In genomic region chr19:49147923-49148682, GRCh38 we compare ENCODE assay signal across 10 cellular contexts. TPM values are rescaled to one million over a fixed set of nuclear protein-coding genes. Genes with fewer than 3 reads are reported as not detected.
DNase-seq lines count a peak whose midpoint lies in the region; ATAC-seq, FAIRE-seq and TF ChIP-seq lines count a peak whose summit lies in the region.
"Had no signal": no experiment of that assay in that cellular context is flagged by ENCODE, and none has a peak within 500 bp of the region (broad histone marks: within the 10 kb centered on the region; RNA-seq: fewer than 3 reads in every experiment).

No MANE protein-coding gene starts in this region.

- H3K4me1 Mint-ChIP-seq in naive thymus-derived CD8-positive, alpha-beta T cell, result peaks cover 18 to 49% (median 36%) of the 10 kb centered on the region in 4 donors

- intact Hi-C loops in OCI-LY7 (cut with micrococcal nuclease; ENCODE audit: unreplicated experiment), result loop anchor here (2.0 kb wide), 2 partner anchors 51 to 61 kb away; no protein-coding TSS in a partner anchor
- intact Hi-C loops in endothelial cell of umbilical vein (cut with micrococcal nuclease), result no loop called here

- FAIRE-seq in endothelial cell of umbilical vein (lab: Jason Lieb, UNC), result peak; percentile 76

- peaks cover 0 to 5% (median 0%) of the 10 kb centered on the region in 11 experiments; a peak in 2 of 22 replicates for H4K20me1 ChIP-seq in BLaER1 treated with 17β-estradiol and CSF1 and Interleukin-3, amounts not matched to agents 10 nM and 100 nM
- H4K20me1 ChIP-seq in OCI-LY7 (ENCODE audit: insufficient read depth, low read length) (no peaks in the 10 kb centered on the region), endothelial cell of umbilical vein (replicated peaks; ENCODE audit: control insufficient read depth, extremely low read depth, insufficient read depth, low read length) (no peaks in the 10 kb centered on the region)

- no peak for TF ChIP-seq POLR2A in endothelial cell of umbilical vein (IDR thresholded peaks at IDR 0.05; ENCODE audit: low read depth, low read length)

- peaks cover 41 to 66% (median 58%) of the 10 kb centered on the region in 10 experiments for H3K4me1 ChIP-seq in BLaER1 treated with 17β-estradiol and CSF1 and Interleukin-3, amounts not matched to agents 10 nM and 100 nM
- H3K4me1 ChIP-seq in OCI-LY7 (ENCODE audit: insufficient read depth, low read length, poor library complexity, severe bottlenecking) (peaks cover 32% of the 10 kb centered on the region), endothelial cell of umbilical vein (ENCODE audit: control insufficient read depth, extremely low read depth, insufficient read depth, low read length) (peaks cover 28% of the 10 kb centered on the region)

- H3K9me2 ChIP-seq in OCI-LY7 (ENCODE audit: insufficient read depth, low read length), result no peaks in the 10 kb centered on the region

- POLR2A ChIA-PET in OCI-LY7 (lab: Charles Lee) (interaction anchor here (0.6 kb wide), 1 partner anchor 9 kb away, joined by 3 read pairs; no protein-coding TSS in a partner anchor), endothelial cell of umbilical vein (lab: Charles Lee) (interaction anchor here (1.1 kb wide), 1 partner anchor 50 kb away, joined by 3 read pairs; no protein-coding TSS in a partner anchor)
- POLR2A ChIA-PET in naive thymus-derived CD8-positive, alpha-beta T cell (lab: Charles Lee), result interaction anchor here (0.5 to 1.3 kb wide), 3 partner anchors 27 to 747 kb away, joined by 4 to 6 read pairs (median 5); no protein-coding TSS in a partner anchor

- H3K27ac ChIP-seq in BLaER1 treated with 17β-estradiol and CSF1 and Interleukin-3, amounts not matched to agents 10 nM and 100 nM, result no peak overlapping the region
- H3K27ac ChIP-seq in OCI-LY7 (ENCODE audit: low read depth, low read length, poor library complexity, severe bottlenecking) (no peak overlapping the region), endothelial cell of umbilical vein (ENCODE audit: insufficient read depth, low read depth, low read length) (no peak overlapping the region)

- DNase-seq in OCI-LY7 (ENCODE audit: low spot score) (no peak), endothelial cell of umbilical vein (ENCODE audit: low read depth, low spot score) (peak; percentile 50), GM10266 (ENCODE audit: extremely low spot score) (no peak), COLO829 (ENCODE audit: low spot score) (no peak)
- no peak for DNase-seq in naive thymus-derived CD8-positive, alpha-beta T cell
- no peak for DNase-seq in stimulated activated CD4-positive, alpha-beta T cell treated with anti-CD3 and anti-CD28 coated beads, Interleukin-4, amount 100 ng/mL, for 24 hours

- H3K4me2 ChIP-seq in BLaER1 treated with 17β-estradiol and CSF1 and Interleukin-3, amounts not matched to agents 10 nM and 100 nM, result peak overlapping the region; percentile 94 to 100 (median 99); a peak in 21 of 22 replicates
- H3K4me2 ChIP-seq in OCI-LY7 (ENCODE audit: low read length), result 0 out of 2 replicates have a peak overlapping the region, but pooled peaks have one; percentile 85
- H3K4me2 ChIP-seq in endothelial cell of umbilical vein (ENCODE audit: insufficient read depth, low read length), result no peak overlapping the region

- dilution Hi-C loops in endothelial cell of umbilical vein (cut with MboI; ENCODE audit: extremely low pct_ligation_motif_present, low sequenced_read_pairs), result no loop called here

- peaks cover 0 to 3% (median 0%) of the 10 kb centered on the region in 9 donors for H3K9me3 Mint-ChIP-seq in naive thymus-derived CD8-positive, alpha-beta T cell

- H3K36me3 ChIP-seq in BLaER1 treated with 17β-estradiol and CSF1 and Interleukin-3, amounts not matched to agents 10 nM and 100 nM, result no peaks in the 10 kb centered on the region
- H3K36me3 ChIP-seq in OCI-LY7 (ENCODE audit: insufficient read depth, low read length) (no peaks in the 10 kb centered on the region), endothelial cell of umbilical vein (ENCODE audit: control insufficient read depth in 2 of 2, extremely low read depth in 1 of 2, insufficient read depth in 2 of 2, low read length in 2 of 2) (no peaks in the 10 kb centered on the region)

- TF ChIP-seq CTCF in OCI-LY7 (conservative IDR thresholded peaks at IDR 0.05; ENCODE audit: low read length) (no peak), endothelial cell of umbilical vein (IDR thresholded peaks at IDR 0.05; ENCODE audit: extremely low read depth in 1 of 2, insufficient read depth in 1 of 2, low read depth in 1 of 2, low read length in 2 of 2) (no peak), GM10266 (IDR thresholded peaks at IDR 0.05; ENCODE audit: control insufficient read depth, insufficient read depth, low read depth, missing control alignments) (no peak)

- H3K27ac Mint-ChIP-seq in naive thymus-derived CD8-positive, alpha-beta T cell, result peak overlapping the region in 1 of 10 donors; percentile 15

- H3K9me3 ChIP-seq in BLaER1 treated with 17β-estradiol and CSF1 and Interleukin-3, amounts not matched to agents 10 nM and 100 nM (replicated peaks in 1 of 11), result no peaks in the 10 kb centered on the region
- H3K9me3 ChIP-seq in OCI-LY7 (ENCODE audit: low read length) (no peaks in the 10 kb centered on the region), endothelial cell of umbilical vein (replicated peaks; ENCODE audit: control insufficient read depth, insufficient read depth, low read length) (no peaks in the 10 kb centered on the region)

- peak overlapping the region in 2 of 10 experiments; percentile 75 to 78; a peak in 3 of 20 replicates for H3K4me3 ChIP-seq in BLaER1 treated with 17β-estradiol and CSF1 and Interleukin-3, amounts not matched to agents 10 nM and 100 nM
- H3K4me3 ChIP-seq in OCI-LY7 (ENCODE audit: low read depth, low read length, poor library complexity, severe bottlenecking) (no peak overlapping the region), endothelial cell of umbilical vein (replicated peaks in 1 of 3; ENCODE audit: insufficient read depth in 1 of 3, low read depth in 1 of 3, low read length in 3 of 3) (no peak overlapping the region)

- H3K36me3 Mint-ChIP-seq in naive thymus-derived CD8-positive, alpha-beta T cell, result peaks cover 0 to 7% (median 0%) of the 10 kb centered on the region in 3 donors

- no peaks in the 10 kb centered on the region for H3K9me1 ChIP-seq in endothelial cell of umbilical vein (replicated peaks; ENCODE audit: control insufficient read depth, extremely low read depth, insufficient read depth, low read length)

- CTCF ChIA-PET in OCI-LY7 (lab: Charles Lee; ENCODE audit: unreplicated experiment) (no interaction called here), endothelial cell of umbilical vein (lab: Charles Lee) (interaction anchor here (1.0 to 5.1 kb wide), 9 partner anchors 9 to 148 kb away, joined by 3 to 56 read pairs (median 5); partner anchors contain the start of gene LIN7B)

- peak overlapping the region in 9 of 10 donors; percentile 59 to 87 (median 74) for H3K4me3 Mint-ChIP-seq in naive thymus-derived CD8-positive, alpha-beta T cell

- no peaks in the 10 kb centered on the region; a peak in 1 of 22 replicates for H3K27me3 ChIP-seq in BLaER1 treated with 17β-estradiol and CSF1 and Interleukin-3, amounts not matched to agents 10 nM and 100 nM
- H3K27me3 ChIP-seq in endothelial cell of umbilical vein (ENCODE audit: control insufficient read depth in 2 of 2, insufficient read depth in 2 of 2, low read length in 2 of 2), result peaks cover 2 to 5% of the 10 kb centered on the region in 2 experiments

- H3K79me2 ChIP-seq in OCI-LY7 (ENCODE audit: insufficient read depth, low read depth, low read length), result no peaks in the 10 kb centered on the region
- H3K79me2 ChIP-seq in endothelial cell of umbilical vein (ENCODE audit: control insufficient read depth, insufficient read depth, low read length), result no peaks in the 10 kb centered on the region

- BruUV-seq in OCI-LY7 (replicated peaks; lab: Mats Ljungman, UMichigan), result no TSS peak
- no TSS peak for BruUV-seq in endothelial cell of umbilical vein (replicated peaks; lab: Mats Ljungman, UMichigan)

- peak overlapping the region in 2 of 11 experiments; percentile 39 to 85; a peak in 1 of 22 replicates for H3K9ac ChIP-seq in BLaER1 treated with 17β-estradiol and CSF1 and Interleukin-3, amounts not matched to agents 10 nM and 100 nM
- no peak overlapping the region for H3K9ac ChIP-seq in endothelial cell of umbilical vein (replicated peaks; ENCODE audit: extremely low read depth, insufficient read depth, low read length)

- H2AFZ ChIP-seq in OCI-LY7 (ENCODE audit: low read length) (no peak overlapping the region), endothelial cell of umbilical vein (ENCODE audit: low read depth, low read length) (peak overlapping the region; percentile 20)

- no peak for ATAC-seq in naive thymus-derived CD8-positive, alpha-beta T cell
- no peak for ATAC-seq in HG03280 (IDR thresholded peaks at IDR 0.05; ENCODE audit: unreplicated experiment)

- H3K27me3 Mint-ChIP-seq in naive thymus-derived CD8-positive, alpha-beta T cell, result peaks cover 22 to 73% (median 48%) of the 10 kb centered on the region in 5 donors

RNA-seq across cellular contexts. Expression of gene HRC, which starts 7.1 kb away (rescaled TPM):
- total RNA-seq in OCI-LY7 (2014; rRNA removed; shearing (Covaris generic)), result not detected in 2 replicates
- total RNA-seq in OCI-LY7 (2022) (not detected in 2 replicates), endothelial cell of umbilical vein (not detected in 2 replicates)
- polyA plus RNA-seq in endothelial cell of umbilical vein, result not detected in 2 replicates
- not detected in 2 replicates for polyA plus RNA-seq in endothelial cell of umbilical vein (2011; cell fraction: cytosol; rRNA removed)
- polyA plus RNA-seq in endothelial cell of umbilical vein (2011; cell fraction: nucleus; rRNA removed), result not detected in 2 replicates
- 0.44 TPM in 1 of 2 replicates, not detected in the other for polyA plus RNA-seq in endothelial cell of umbilical vein (2012)
- 0.39 and 1.3 TPM in 2 replicates for polyA minus RNA-seq in endothelial cell of umbilical vein
- not detected for polyA minus RNA-seq in endothelial cell of umbilical vein (2011; cell fraction: cytosol; rRNA and poly(A)+ RNA removed)
- polyA minus RNA-seq in endothelial cell of umbilical vein (2011; cell fraction: nucleus; rRNA and poly(A)+ RNA removed), result not detected in 2 replicates
- not detected for total RNA-seq in naive thymus-derived CD8-positive, alpha-beta T cell
- polyA plus RNA-seq in naive thymus-derived CD8-positive, alpha-beta T cell, result not detected
- total RNA-seq: M059J, renal cortical epithelial cell had no signal

RNA-seq across cellular contexts. Expression of gene TRPM4, which starts 9.5 kb away (rescaled TPM):
- total RNA-seq in OCI-LY7 (2014; rRNA removed; shearing (Covaris generic)), result 11.6 and 20.9 TPM in 2 replicates
- total RNA-seq in OCI-LY7 (2022), result 36.2 and 44.2 TPM in 2 replicates
- 38.9 and 40.6 TPM in 2 replicates for total RNA-seq in endothelial cell of umbilical vein
- 17.6 and 23.7 TPM in 2 replicates for polyA plus RNA-seq in endothelial cell of umbilical vein
- 6.5 and 8.7 TPM in 2 replicates for polyA plus RNA-seq in endothelial cell of umbilical vein (2011; cell fraction: cytosol; rRNA removed)
- polyA plus RNA-seq in endothelial cell of umbilical vein (2011; cell fraction: nucleus; rRNA removed), result 88.1 and 102 TPM in 2 replicates
- polyA plus RNA-seq in endothelial cell of umbilical vein (2012), result 22.6 and 38.8 TPM in 2 replicates
- polyA minus RNA-seq in endothelial cell of umbilical vein, result 20.4 and 22.4 TPM in 2 replicates
- 2.5 TPM for polyA minus RNA-seq in endothelial cell of umbilical vein (2011; cell fraction: cytosol; rRNA and poly(A)+ RNA removed)
- polyA minus RNA-seq in endothelial cell of umbilical vein (2011; cell fraction: nucleus; rRNA and poly(A)+ RNA removed), result 21.9 and 29.7 TPM in 2 replicates
- not detected for total RNA-seq in naive thymus-derived CD8-positive, alpha-beta T cell
- polyA plus RNA-seq in naive thymus-derived CD8-positive, alpha-beta T cell, result not detected

RNA-seq across cellular contexts. Expression of gene PPFIA3, which starts 28.8 kb away (rescaled TPM):
- 17.1 and 21.2 TPM in 2 replicates for total RNA-seq in OCI-LY7 (2014; rRNA removed; shearing (Covaris generic))
- total RNA-seq in OCI-LY7 (2022) (16.2 and 17.8 TPM in 2 replicates), endothelial cell of umbilical vein (2.0 and 2.6 TPM in 2 replicates)
- polyA plus RNA-seq in endothelial cell of umbilical vein, result 1.3 and 1.4 TPM in 2 replicates
- 0.58 and 0.99 TPM in 2 replicates for polyA plus RNA-seq in endothelial cell of umbilical vein (2011; cell fraction: cytosol; rRNA removed)
- 1.2 and 1.3 TPM in 2 replicates for polyA plus RNA-seq in endothelial cell of umbilical vein (2011; cell fraction: nucleus; rRNA removed)
- polyA plus RNA-seq in endothelial cell of umbilical vein (2012), result 2.1 and 2.7 TPM in 2 replicates
- polyA minus RNA-seq in endothelial cell of umbilical vein, result 0.90 and 1.3 TPM in 2 replicates
- polyA minus RNA-seq in endothelial cell of umbilical vein (2011; cell fraction: cytosol; rRNA and poly(A)+ RNA removed), result 5.9 TPM
- 0.24 and 1.2 TPM in 2 replicates for polyA minus RNA-seq in endothelial cell of umbilical vein (2011; cell fraction: nucleus; rRNA and poly(A)+ RNA removed)
- total RNA-seq in naive thymus-derived CD8-positive, alpha-beta T cell, result 1 to 10 TPM; 3.6 to 4.7 TPM
- under 1 TPM in 2 of 3 donors, not detected in 1; 0.20 to 0.58 TPM for polyA plus RNA-seq in naive thymus-derived CD8-positive, alpha-beta T cell

RNA-seq across cellular contexts. Expression of gene C19orf73, which starts 29.2 kb away (rescaled TPM):
- 5.9 and 8.3 TPM in 2 replicates for total RNA-seq in OCI-LY7 (2014; rRNA removed; shearing (Covaris generic))
- 2.5 and 4.4 TPM in 2 replicates for total RNA-seq in OCI-LY7 (2022)
- 1.5 TPM in 1 of 2 replicates, not detected in the other for total RNA-seq in endothelial cell of umbilical vein
- polyA plus RNA-seq in endothelial cell of umbilical vein, result 1.8 and 2.5 TPM in 2 replicates
- 1.2 TPM in 2 replicates for polyA plus RNA-seq in endothelial cell of umbilical vein (2011; cell fraction: cytosol; rRNA removed)
- 0.25 and 0.97 TPM in 2 replicates for polyA plus RNA-seq in endothelial cell of umbilical vein (2011; cell fraction: nucleus; rRNA removed)
- 0.52 and 0.78 TPM in 2 replicates for polyA plus RNA-seq in endothelial cell of umbilical vein (2012)
- not detected in 2 replicates for polyA minus RNA-seq in endothelial cell of umbilical vein
- polyA minus RNA-seq in endothelial cell of umbilical vein (2011; cell fraction: cytosol; rRNA and poly(A)+ RNA removed), result 1.4 TPM
- polyA minus RNA-seq in endothelial cell of umbilical vein (2011; cell fraction: nucleus; rRNA and poly(A)+ RNA removed), result 0.91 TPM in 1 of 2 replicates, not detected in the other
- total RNA-seq in naive thymus-derived CD8-positive, alpha-beta T cell, result 1 to 10 TPM; 1.6 TPM
- 1 to 10 TPM; 3.0 to 7.0 (median 5.7) TPM for polyA plus RNA-seq in naive thymus-derived CD8-positive, alpha-beta T cell

RNA-seq across cellular contexts. Expression of gene LIN7B, which starts 33.9 kb away (rescaled TPM):
- 5.5 and 14.7 TPM in 2 replicates for total RNA-seq in OCI-LY7 (2014; rRNA removed; shearing (Covaris generic))
- 3.6 and 4.8 TPM in 2 replicates for total RNA-seq in OCI-LY7 (2022)
- total RNA-seq in endothelial cell of umbilical vein, result 4.2 and 4.5 TPM in 2 replicates
- 2.2 and 4.4 TPM in 2 replicates for polyA plus RNA-seq in endothelial cell of umbilical vein
- 2.3 and 2.4 TPM in 2 replicates for polyA plus RNA-seq in endothelial cell of umbilical vein (2011; cell fraction: cytosol; rRNA removed)
- 5.5 and 5.6 TPM in 2 replicates for polyA plus RNA-seq in endothelial cell of umbilical vein (2011; cell fraction: nucleus; rRNA removed)
- polyA plus RNA-seq in endothelial cell of umbilical vein (2012), result 1.3 and 4.4 TPM in 2 replicates
- 2.6 and 4.1 TPM in 2 replicates for polyA minus RNA-seq in endothelial cell of umbilical vein
- polyA minus RNA-seq in endothelial cell of umbilical vein (2011; cell fraction: cytosol; rRNA and poly(A)+ RNA removed), result 2.7 TPM
- polyA minus RNA-seq in endothelial cell of umbilical vein (2011; cell fraction: nucleus; rRNA and poly(A)+ RNA removed), result 3.6 TPM in 1 of 2 replicates, not detected in the other
- 10 to 100 TPM; 15.7 to 16.2 TPM for total RNA-seq in naive thymus-derived CD8-positive, alpha-beta T cell
- polyA plus RNA-seq in naive thymus-derived CD8-positive, alpha-beta T cell, result 1 to 10 TPM; 5.5 to 9.2 (median 5.6) TPM

Comparison
In these comparisons a context has a peak if more than half of its experiments do, and no peak if none do; other contexts are left out.
1. RNA of gene TRPM4, which starts 9.5 kb away (total RNA-seq): 11.6 to 44.2 TPM in OCI-LY7 and 38.9 to 40.6 TPM in endothelial cell of umbilical vein; not detected in naive thymus-derived CD8-positive, alpha-beta T cell; every median in the first group is over 10 times any median in the second.